16 cellular contexts compared by ENCODE assay signal in genomic region chr13:97253581-97254293, GRCh38.
"Had no signal": no experiment of that assay in that cellular context is flagged by ENCODE, and none has a peak within 500 bp of the region (broad histone marks: within the 10 kb centered on the region; RNA-seq: fewer than 3 reads in every experiment).

No MANE protein-coding gene starts in this region.

- H3K27ac Mint-ChIP-seq: activated CD4-positive, alpha-beta memory T cell treated with anti-CD3 and anti-CD28 coated beads, Interleukin-2, amount 10 ng/mL, durations not matched to agents 7 days and 5 days; activated naive CD4-positive, alpha-beta T cell treated with anti-CD3 and anti-CD28 coated beads, Interleukin-2, amount 50 U/mL, for 72 hours; neural progenitor cell; WTC11 had no signal

- H3K4me3 Mint-ChIP-seq: activated CD4-positive, alpha-beta memory T cell treated with anti-CD3 and anti-CD28 coated beads, Interleukin-2, amount 10 ng/mL, durations not matched to agents 7 days and 5 days; central memory CD8-positive, alpha-beta T cell; neural progenitor cell; WTC11 had no signal

- ATAC-seq: activated naive CD4-positive, alpha-beta T cell treated with anti-CD3 and anti-CD28 coated beads, Interleukin-2, amount 50 U/mL, for 72 hours; body of pancreas; left colon; stimulated activated naive CD8-positive, alpha-beta T cell treated with anti-CD3 and anti-CD28 coated beads, Interleukin-15, Interleukin-2, amounts not matched to agents 100 U/mL and 50 U/mL, for 24 hours; WTC11 had no signal

- DNase-seq: activated CD4-positive, alpha-beta memory T cell treated with anti-CD3 and anti-CD28 coated beads, Interleukin-2, amount 10 ng/mL, durations not matched to agents 7 days and 5 days; activated CD4-positive, alpha-beta T cell treated with anti-CD3 and anti-CD28 coated beads for 4 hours; activated gamma-delta T cell; activated T-cell treated with anti-CD3 and anti-CD28 coated beads, Interleukin-2, amount 50 U/mL, for 48 hours; amniotic stem cell; body of pancreas; effector memory CD4-positive, alpha-beta T cell; left colon; ovary; stimulated activated naive CD8-positive, alpha-beta T cell treated with anti-CD3 and anti-CD28 coated beads, Interleukin-15, Interleukin-2, amounts not matched to agents 100 U/mL and 50 U/mL, for 24 hours; SW 1271 had no signal

- H3K4me3 ChIP-seq: body of pancreas, neural progenitor cell, ovary had no signal

- FAIRE-seq: TTC549 had no signal

- H3K27ac ChIP-seq: body of pancreas, neural progenitor cell, ovary had no signal

- H3K36me3 ChIP-seq: neural progenitor cell, ovary had no signal

- H3K27me3 Mint-ChIP-seq: activated CD4-positive, alpha-beta memory T cell treated with anti-CD3 and anti-CD28 coated beads, Interleukin-2, amount 10 ng/mL, durations not matched to agents 7 days and 5 days; central memory CD8-positive, alpha-beta T cell had no signal

- H3K9me3 ChIP-seq: body of pancreas, ovary had no signal

- H3K36me3 Mint-ChIP-seq: WTC11 had no signal

- H3K27me3 ChIP-seq: body of pancreas, neural progenitor cell, ovary had no signal

- H3K9me3 Mint-ChIP-seq: activated CD4-positive, alpha-beta memory T cell treated with anti-CD3 and anti-CD28 coated beads, Interleukin-2, amount 10 ng/mL, durations not matched to agents 7 days and 5 days; central memory CD8-positive, alpha-beta T cell; WTC11 had no signal
